1 cellular context compared by ENCODE assay signal in the genomic region with DNA sequence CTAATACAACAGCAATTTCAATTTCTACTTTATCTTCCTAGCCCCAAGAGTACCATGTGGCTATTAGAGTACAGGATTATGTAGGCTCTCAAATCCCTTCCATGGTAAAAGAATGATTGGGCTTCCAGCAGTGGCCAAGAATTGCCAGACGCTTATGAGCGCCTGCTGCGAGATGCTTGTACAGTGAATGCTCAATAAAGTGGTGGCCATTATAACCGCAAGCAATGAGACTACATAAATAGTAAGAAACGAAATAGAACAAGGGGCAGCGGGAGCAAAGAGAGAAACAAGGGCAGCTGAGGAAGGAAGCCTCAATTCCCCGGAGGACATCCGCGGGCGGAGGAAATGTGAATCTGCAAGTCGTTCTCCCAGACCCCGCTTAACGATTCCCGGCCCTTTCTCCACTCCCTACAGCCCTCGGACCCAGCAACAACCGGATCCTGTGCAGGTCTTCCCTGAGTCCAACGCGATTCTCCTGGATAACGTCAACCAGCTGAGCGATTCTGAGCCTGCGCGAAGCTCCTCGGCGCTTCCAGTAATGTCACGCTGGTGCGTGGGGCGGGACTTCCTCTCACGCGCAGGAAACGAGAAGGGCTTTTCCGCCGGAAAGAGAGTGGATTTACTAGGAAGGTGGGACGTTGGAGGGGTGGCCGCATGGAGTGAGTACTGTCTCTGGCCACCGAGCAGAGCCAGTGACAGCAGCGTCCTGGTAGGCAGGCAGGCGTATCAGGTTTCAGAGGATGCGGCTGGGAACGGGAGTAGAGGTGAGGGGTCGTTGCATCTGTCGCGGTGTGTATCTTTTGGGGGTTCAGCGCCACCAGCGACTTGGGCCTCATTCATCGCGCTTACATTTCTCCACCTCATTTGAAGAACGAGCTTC.
TF ChIP-seq lines count a peak whose summit lies in the region.

No MANE protein-coding gene starts in this region.

TF ChIP-seq in HepG2, 621 proteins besides CTCF, POLR2A, EP300 and RAD21 (continued from another document and continues in another):
- TF ChIP-seq, protein P1, sequence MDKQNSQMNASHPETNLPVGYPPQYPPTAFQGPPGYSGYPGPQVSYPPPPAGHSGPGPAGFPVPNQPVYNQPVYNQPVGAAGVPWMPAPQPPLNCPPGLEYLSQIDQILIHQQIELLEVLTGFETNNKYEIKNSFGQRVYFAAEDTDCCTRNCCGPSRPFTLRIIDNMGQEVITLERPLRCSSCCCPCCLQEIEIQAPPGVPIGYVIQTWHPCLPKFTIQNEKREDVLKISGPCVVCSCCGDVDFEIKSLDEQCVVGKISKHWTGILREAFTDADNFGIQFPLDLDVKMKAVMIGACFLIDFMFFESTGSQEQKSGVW (CRISPR knock-in tag; IDR thresholded peaks at IDR 0.05; ENCODE audit: borderline replicate concordance), result no peak
- TF ChIP-seq ATF7 (IDR thresholded peaks at IDR 0.05) (no peak), ATF7 (CRISPR knock-in tag; IDR thresholded peaks at IDR 0.05) (peak; percentile 53), PRMT3 (CRISPR knock-in tag; IDR thresholded peaks at IDR 0.05; ENCODE audit: borderline replicate concordance, low read depth) (0 out of 2 replicates have a peak, but pooled peaks have one; percentile 27), ZNF660 (CRISPR knock-in tag; IDR thresholded peaks at IDR 0.05; ENCODE audit: borderline replicate concordance, low read depth) (no peak), FIP1L1 (IDR thresholded peaks at IDR 0.05; ENCODE audit: borderline replicate concordance, insufficient read depth, low read depth, low read length) (no peak), POLR2AphosphoS5 (IDR thresholded peaks at IDR 0.05; ENCODE audit: low read depth, low read length) (peak; percentile 97), ZNF343 (CRISPR knock-in tag; IDR thresholded peaks at IDR 0.05) (no peak), SALL2 (CRISPR knock-in tag; IDR thresholded peaks at IDR 0.05) (0 out of 2 replicates have a peak, but pooled peaks have one; percentile 70), ZNF292 (CRISPR knock-in tag; IDR thresholded peaks at IDR 0.05; ENCODE audit: borderline replicate concordance, low read depth) (no peak; the same call in 1 of the 2 replicates), ZNF891 (CRISPR knock-in tag; IDR thresholded peaks at IDR 0.05) (peak; percentile 94), ASH2L (IDR thresholded peaks at IDR 0.05; ENCODE audit: insufficient read length, low read depth, low read length) (peak; percentile 69), ZNF136 (CRISPR knock-in tag; IDR thresholded peaks at IDR 0.05; ENCODE audit: low read depth) (no peak), ZNF605 (CRISPR knock-in tag; IDR thresholded peaks at IDR 0.05) (peak; percentile 58; the same call in 1 of the 2 replicates), AKAP8 (CRISPR knock-in tag; IDR thresholded peaks at IDR 0.05) (no peak), ZSCAN9 (CRISPR knock-in tag; IDR thresholded peaks at IDR 0.05; ENCODE audit: borderline replicate concordance) (no peak), ARNT2 (CRISPR knock-in tag; IDR thresholded peaks at IDR 0.05; ENCODE audit: low read depth) (no peak), ZNF547 (CRISPR knock-in tag; IDR thresholded peaks at IDR 0.05) (0 out of 2 replicates have a peak, but pooled peaks have one; percentile 11), DNMT3B (CRISPR knock-in tag; conservative IDR thresholded peaks at IDR 0.05) (no peak; the same call in 1 of the 2 replicates), ZNF326 (CRISPR knock-in tag; IDR thresholded peaks at IDR 0.05; ENCODE audit: borderline replicate concordance) (no peak), MXI1 (IDR thresholded peaks at IDR 0.05; ENCODE audit: borderline replicate concordance, low read depth, low read length) (peak; percentile 93; the same call in 1 of the 3 replicates), THYN1 (CRISPR knock-in tag; IDR thresholded peaks at IDR 0.05; ENCODE audit: borderline replicate concordance, low read depth) (no peak), PHF8 (CRISPR knock-in tag; IDR thresholded peaks at IDR 0.05) (peak; percentile 86), XRCC5 (optimal IDR thresholded peaks at IDR 0.05; ENCODE audit: low read length) (peak; percentile 70), ERF (CRISPR knock-in tag; IDR thresholded peaks at IDR 0.05) (peak; percentile 35; the same call in 1 of the 2 replicates), NCOA1 (CRISPR knock-in tag; IDR thresholded peaks at IDR 0.05) (no peak), ZNF205 (CRISPR knock-in tag; IDR thresholded peaks at IDR 0.05) (peak; percentile 71; the same call in 1 of the 2 replicates), ZC3H13 (CRISPR knock-in tag; IDR thresholded peaks at IDR 0.05) (no peak), ZBTB20 (CRISPR knock-in tag; IDR thresholded peaks at IDR 0.05; ENCODE audit: borderline replicate concordance, low read depth) (peak; percentile 95), FOXA3 (CRISPR knock-in tag; IDR thresholded peaks at IDR 0.05) (no peak), ZNF138 (CRISPR knock-in tag; IDR thresholded peaks at IDR 0.05; ENCODE audit: low read depth) (peak; percentile 75), ZNF790 (CRISPR knock-in tag; IDR thresholded peaks at IDR 0.05; ENCODE audit: borderline replicate concordance) (no peak), ZSCAN31 (CRISPR knock-in tag; IDR thresholded peaks at IDR 0.05; ENCODE audit: low read depth) (peak; percentile 79), ARNTL (CRISPR knock-in tag; IDR thresholded peaks at IDR 0.05) (peak; percentile 73; the same call in 1 of the 2 replicates), TAF15 (IDR thresholded peaks at IDR 0.05; ENCODE audit: low read depth, low read length, poor library complexity, severe bottlenecking) (no peak), NCOR1 (IDR thresholded peaks at IDR 0.05; ENCODE audit: borderline replicate concordance, low read length) (no peak), HOXA3 (CRISPR knock-in tag; IDR thresholded peaks at IDR 0.05) (peak; percentile 91), NFYB (CRISPR knock-in tag; IDR thresholded peaks at IDR 0.05) (peak; percentile 76), HNRNPL (IDR thresholded peaks at IDR 0.05; ENCODE audit: low read depth, low read length) (0 out of 2 replicates have a peak, but pooled peaks have one; percentile 38), ZNF12 (CRISPR knock-in tag; IDR thresholded peaks at IDR 0.05) (no peak), TBL1XR1 (IDR thresholded peaks at IDR 0.05; ENCODE audit: borderline replicate concordance, low read length, partially characterized antibody) (no peak), ZSCAN12 (CRISPR knock-in tag; IDR thresholded peaks at IDR 0.05) (peak; percentile 67; the same call in 1 of the 2 replicates), MAF1 (CRISPR knock-in tag; IDR thresholded peaks at IDR 0.05; ENCODE audit: borderline replicate concordance) (no peak), HES4 (CRISPR knock-in tag; IDR thresholded peaks at IDR 0.05; ENCODE audit: borderline replicate concordance) (no peak), RFX1 (IDR thresholded peaks at IDR 0.05) (no peak), SP2 (CRISPR knock-in tag; IDR thresholded peaks at IDR 0.05) (peak; percentile 94)
- TF ChIP-seq, protein P2, sequence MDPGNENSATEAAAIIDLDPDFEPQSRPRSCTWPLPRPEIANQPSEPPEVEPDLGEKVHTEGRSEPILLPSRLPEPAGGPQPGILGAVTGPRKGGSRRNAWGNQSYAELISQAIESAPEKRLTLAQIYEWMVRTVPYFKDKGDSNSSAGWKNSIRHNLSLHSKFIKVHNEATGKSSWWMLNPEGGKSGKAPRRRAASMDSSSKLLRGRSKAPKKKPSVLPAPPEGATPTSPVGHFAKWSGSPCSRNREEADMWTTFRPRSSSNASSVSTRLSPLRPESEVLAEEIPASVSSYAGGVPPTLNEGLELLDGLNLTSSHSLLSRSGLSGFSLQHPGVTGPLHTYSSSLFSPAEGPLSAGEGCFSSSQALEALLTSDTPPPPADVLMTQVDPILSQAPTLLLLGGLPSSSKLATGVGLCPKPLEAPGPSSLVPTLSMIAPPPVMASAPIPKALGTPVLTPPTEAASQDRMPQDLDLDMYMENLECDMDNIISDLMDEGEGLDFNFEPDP (CRISPR knock-in tag; conservative IDR thresholded peaks at IDR 0.05), result no peak
- TF ChIP-seq, protein P3, sequence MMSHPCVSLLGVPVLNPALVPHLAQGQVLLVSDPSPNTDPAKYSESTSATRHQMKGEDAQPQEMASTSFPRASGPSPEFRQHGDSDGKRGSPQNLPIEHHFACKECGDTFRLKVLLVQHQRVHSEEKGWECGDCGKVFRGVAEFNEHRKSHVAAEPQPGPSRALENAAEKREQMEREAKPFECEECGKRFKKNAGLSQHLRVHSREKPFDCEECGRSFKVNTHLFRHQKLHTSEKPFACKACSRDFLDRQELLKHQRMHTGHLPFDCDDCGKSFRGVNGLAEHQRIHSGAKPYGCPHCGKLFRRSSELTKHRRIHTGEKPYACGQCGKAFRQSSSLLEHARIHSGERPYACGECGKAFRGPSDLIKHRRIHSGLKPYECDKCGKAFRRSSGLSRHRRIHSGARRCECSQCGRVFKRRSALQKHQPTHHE (CRISPR knock-in tag; IDR thresholded peaks at IDR 0.05; ENCODE audit: borderline replicate concordance), result peak; percentile 65; the same call in 1 of the 2 replicates
- TF ChIP-seq, protein P4, sequence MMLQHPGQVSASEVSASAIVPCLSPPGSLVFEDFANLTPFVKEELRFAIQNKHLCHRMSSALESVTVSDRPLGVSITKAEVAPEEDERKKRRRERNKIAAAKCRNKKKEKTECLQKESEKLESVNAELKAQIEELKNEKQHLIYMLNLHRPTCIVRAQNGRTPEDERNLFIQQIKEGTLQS (CRISPR knock-in tag; IDR thresholded peaks at IDR 0.05), result no peak
- TF ChIP-seq, protein P5, sequence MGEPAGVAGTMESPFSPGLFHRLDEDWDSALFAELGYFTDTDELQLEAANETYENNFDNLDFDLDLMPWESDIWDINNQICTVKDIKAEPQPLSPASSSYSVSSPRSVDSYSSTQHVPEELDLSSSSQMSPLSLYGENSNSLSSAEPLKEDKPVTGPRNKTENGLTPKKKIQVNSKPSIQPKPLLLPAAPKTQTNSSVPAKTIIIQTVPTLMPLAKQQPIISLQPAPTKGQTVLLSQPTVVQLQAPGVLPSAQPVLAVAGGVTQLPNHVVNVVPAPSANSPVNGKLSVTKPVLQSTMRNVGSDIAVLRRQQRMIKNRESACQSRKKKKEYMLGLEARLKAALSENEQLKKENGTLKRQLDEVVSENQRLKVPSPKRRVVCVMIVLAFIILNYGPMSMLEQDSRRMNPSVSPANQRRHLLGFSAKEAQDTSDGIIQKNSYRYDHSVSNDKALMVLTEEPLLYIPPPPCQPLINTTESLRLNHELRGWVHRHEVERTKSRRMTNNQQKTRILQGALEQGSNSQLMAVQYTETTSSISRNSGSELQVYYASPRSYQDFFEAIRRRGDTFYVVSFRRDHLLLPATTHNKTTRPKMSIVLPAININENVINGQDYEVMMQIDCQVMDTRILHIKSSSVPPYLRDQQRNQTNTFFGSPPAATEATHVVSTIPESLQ (CRISPR knock-in tag; conservative IDR thresholded peaks at IDR 0.05), result no peak
- TF ChIP-seq, protein P6, sequence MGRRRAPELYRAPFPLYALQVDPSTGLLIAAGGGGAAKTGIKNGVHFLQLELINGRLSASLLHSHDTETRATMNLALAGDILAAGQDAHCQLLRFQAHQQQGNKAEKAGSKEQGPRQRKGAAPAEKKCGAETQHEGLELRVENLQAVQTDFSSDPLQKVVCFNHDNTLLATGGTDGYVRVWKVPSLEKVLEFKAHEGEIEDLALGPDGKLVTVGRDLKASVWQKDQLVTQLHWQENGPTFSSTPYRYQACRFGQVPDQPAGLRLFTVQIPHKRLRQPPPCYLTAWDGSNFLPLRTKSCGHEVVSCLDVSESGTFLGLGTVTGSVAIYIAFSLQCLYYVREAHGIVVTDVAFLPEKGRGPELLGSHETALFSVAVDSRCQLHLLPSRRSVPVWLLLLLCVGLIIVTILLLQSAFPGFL (CRISPR knock-in tag; IDR thresholded peaks at IDR 0.05), result no peak
- TF ChIP-seq, protein P7, sequence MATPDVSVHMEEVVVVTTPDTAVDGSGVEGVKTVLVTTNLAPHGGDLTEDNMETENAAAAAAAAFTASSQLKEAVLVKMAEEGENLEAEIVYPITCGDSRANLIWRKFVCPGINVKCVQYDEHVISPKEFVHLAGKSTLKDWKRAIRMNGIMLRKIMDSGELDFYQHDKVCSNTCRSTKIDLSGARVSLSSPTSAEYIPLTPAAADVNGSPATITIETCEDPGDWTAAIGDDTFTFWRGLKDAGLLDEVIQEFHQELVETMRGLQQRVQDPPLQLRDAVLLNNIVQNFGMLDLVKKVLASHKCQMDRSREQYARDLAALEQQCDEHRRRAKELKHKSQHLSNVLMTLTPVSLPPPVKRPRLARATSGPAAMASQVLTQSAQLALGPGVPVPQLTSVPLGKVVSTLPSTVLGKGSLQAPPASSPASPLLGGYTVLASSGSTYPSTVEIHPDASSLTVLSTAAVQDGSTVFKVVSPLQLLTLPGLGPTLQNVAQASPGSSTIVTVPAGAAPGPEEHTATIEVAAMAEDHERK (CRISPR knock-in tag; IDR thresholded peaks at IDR 0.05; ENCODE audit: low read depth), result peak; percentile 93
- TF ChIP-seq, protein P8, sequence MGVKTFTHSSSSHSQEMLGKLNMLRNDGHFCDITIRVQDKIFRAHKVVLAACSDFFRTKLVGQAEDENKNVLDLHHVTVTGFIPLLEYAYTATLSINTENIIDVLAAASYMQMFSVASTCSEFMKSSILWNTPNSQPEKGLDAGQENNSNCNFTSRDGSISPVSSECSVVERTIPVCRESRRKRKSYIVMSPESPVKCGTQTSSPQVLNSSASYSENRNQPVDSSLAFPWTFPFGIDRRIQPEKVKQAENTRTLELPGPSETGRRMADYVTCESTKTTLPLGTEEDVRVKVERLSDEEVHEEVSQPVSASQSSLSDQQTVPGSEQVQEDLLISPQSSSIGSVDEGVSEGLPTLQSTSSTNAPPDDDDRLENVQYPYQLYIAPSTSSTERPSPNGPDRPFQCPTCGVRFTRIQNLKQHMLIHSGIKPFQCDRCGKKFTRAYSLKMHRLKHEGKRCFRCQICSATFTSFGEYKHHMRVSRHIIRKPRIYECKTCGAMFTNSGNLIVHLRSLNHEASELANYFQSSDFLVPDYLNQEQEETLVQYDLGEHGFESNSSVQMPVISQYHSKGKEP (CRISPR knock-in tag; IDR thresholded peaks at IDR 0.05), result no peak
- TF ChIP-seq, protein P9, sequence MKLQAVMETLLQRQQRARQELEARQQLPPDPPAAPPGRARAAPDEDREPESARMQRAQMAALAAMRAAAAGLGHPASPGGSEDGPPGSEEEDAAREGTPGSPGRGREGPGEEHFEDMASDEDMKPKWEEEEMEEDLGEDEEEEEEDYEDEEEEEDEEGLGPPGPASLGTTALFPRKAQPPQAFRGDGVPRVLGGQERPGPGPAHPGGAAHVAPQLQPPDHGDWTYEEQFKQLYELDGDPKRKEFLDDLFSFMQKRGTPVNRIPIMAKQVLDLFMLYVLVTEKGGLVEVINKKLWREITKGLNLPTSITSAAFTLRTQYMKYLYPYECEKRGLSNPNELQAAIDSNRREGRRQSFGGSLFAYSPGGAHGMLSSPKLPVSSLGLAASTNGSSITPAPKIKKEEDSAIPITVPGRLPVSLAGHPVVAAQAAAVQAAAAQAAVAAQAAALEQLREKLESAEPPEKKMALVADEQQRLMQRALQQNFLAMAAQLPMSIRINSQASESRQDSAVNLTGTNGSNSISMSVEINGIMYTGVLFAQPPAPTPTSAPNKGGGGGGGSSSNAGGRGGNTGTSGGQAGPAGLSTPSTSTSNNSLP (IDR thresholded peaks at IDR 0.05; ENCODE audit: low read depth, low read length), result no peak
- TF ChIP-seq, protein P10, sequence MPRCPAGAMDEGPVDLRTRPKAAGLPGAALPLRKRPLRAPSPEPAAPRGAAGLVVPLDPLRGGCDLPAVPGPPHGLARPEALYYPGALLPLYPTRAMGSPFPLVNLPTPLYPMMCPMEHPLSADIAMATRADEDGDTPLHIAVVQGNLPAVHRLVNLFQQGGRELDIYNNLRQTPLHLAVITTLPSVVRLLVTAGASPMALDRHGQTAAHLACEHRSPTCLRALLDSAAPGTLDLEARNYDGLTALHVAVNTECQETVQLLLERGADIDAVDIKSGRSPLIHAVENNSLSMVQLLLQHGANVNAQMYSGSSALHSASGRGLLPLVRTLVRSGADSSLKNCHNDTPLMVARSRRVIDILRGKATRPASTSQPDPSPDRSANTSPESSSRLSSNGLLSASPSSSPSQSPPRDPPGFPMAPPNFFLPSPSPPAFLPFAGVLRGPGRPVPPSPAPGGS (CRISPR knock-in tag; IDR thresholded peaks at IDR 0.05), result 0 out of 2 replicates have a peak, but pooled peaks have one; percentile 21
